In genomic region chr6:158870418-158870957, GRCh38 we compare ENCODE assay signal across 8 cellular contexts. TPM values are rescaled to one million over a fixed set of nuclear protein-coding genes. Genes with fewer than 3 reads are reported as not detected.
DNase-seq lines count a peak whose midpoint lies in the region; ATAC-seq and TF ChIP-seq lines count a peak whose summit lies in the region.

No MANE protein-coding gene starts in this region.

- no peaks in the 10 kb centered on the region for H3K36me3 Mint-ChIP-seq in osteocyte (ENCODE audit: unreplicated experiment)

- peaks cover 5% of the 10 kb centered on the region for H3K27me3 Mint-ChIP-seq in osteocyte (ENCODE audit: unreplicated experiment)

- intact Hi-C loops in breast epithelium (cut with DNase I; ENCODE audit: low total_unique reads), result no loop called here

- TF ChIP-seq CTCF in breast epithelium (IDR thresholded peaks at IDR 0.05), result no peak
- TF ChIP-seq CTCF in osteocyte (IDR thresholded peaks at IDR 0.05), result no peak

- H3K27ac Mint-ChIP-seq in osteocyte (ENCODE audit: unreplicated experiment), result peak overlapping the region; percentile 87

- peak; percentile 5 for ATAC-seq in HG03575 (IDR thresholded peaks at IDR 0.05; ENCODE audit: extremely low read depth, insufficient number of reproducible peaks, low FRiP score, unreplicated experiment)

- no peaks in the 10 kb centered on the region for H3K9me3 Mint-ChIP-seq in osteocyte (ENCODE audit: unreplicated experiment)

- no peaks in the 10 kb centered on the region for H3K27me3 ChIP-seq in breast epithelium

- TF ChIP-seq POLR2A in breast epithelium (IDR thresholded peaks at IDR 0.05), result no peak

- H3K36me3 ChIP-seq in breast epithelium, result no peaks in the 10 kb centered on the region

- no peaks in the 10 kb centered on the region for H3K4me1 ChIP-seq in breast epithelium

- H3K4me3 Mint-ChIP-seq in osteocyte (ENCODE audit: unreplicated experiment), result peak overlapping the region; percentile 73

- H3K4me1 Mint-ChIP-seq in osteocyte (ENCODE audit: unreplicated experiment), result peaks cover 10% of the 10 kb centered on the region

- H3K27ac ChIP-seq in breast epithelium, result peak overlapping the region; percentile 97 to 98

- H3K4me3 ChIP-seq in breast epithelium, result peak overlapping the region; percentile 38 to 66 (median 46)

- peak; percentile 40 for DNase-seq in NCI-H146 (lab: John Stamatoyannopoulos, UW)
- no peak for DNase-seq in NCI-H146 treated with DMSO at 0.1 percent for 48 hours (lab: John Stamatoyannopoulos, UW; ENCODE audit: unreplicated experiment)
- no peak for DNase-seq in breast epithelium (ENCODE audit: low spot score in 2 of 2)
- DNase-seq in osteocyte (ENCODE audit: extremely low spot score, unreplicated experiment), result no peak
- DNase-seq in SIG-M5 treated with dmso at 0.1 percent for 504 hours (lab: John Stamatoyannopoulos, UW; ENCODE audit: unreplicated experiment), result no peak
- DNase-seq in anterior cingulate cortex (lab: John Stamatoyannopoulos, UW), result no peak
- no peak for DNase-seq in midbrain (lab: John Stamatoyannopoulos, UW)

- no peaks in the 10 kb centered on the region for H3K9me3 ChIP-seq in breast epithelium

RNA-seq across cellular contexts. Expression of gene EZR, which starts 51.3 kb away (rescaled TPM):
- total RNA-seq in breast epithelium (100 to 1,000 TPM in 1 of 3 donors, 10 to 100 TPM in 2; 29.1 to 154 (median 59.3) TPM), osteocyte (41.1 and 41.4 TPM in 2 replicates)
